ENCODE assay signal across 11 cellular contexts in genomic region chr2:189982777-189983394, GRCh38.
DNase-seq lines count a peak whose midpoint lies in the region; ATAC-seq and TF ChIP-seq lines count a peak whose summit lies in the region.
"Had no signal": no experiment of that assay in that cellular context is flagged by ENCODE, and none has a peak within 500 bp of the region (broad histone marks: within the 10 kb centered on the region; RNA-seq: fewer than 3 reads in every experiment).

No MANE protein-coding gene starts in this region.

- no peak for DNase-seq in activated CD4-positive, alpha-beta T cell treated with anti-CD3 and anti-CD28 coated beads for 36 hours
- no peak for DNase-seq in activated CD4-positive, alpha-beta T cell treated with anti-CD3 and anti-CD28 coated beads, Interleukin-2, amount 50 U/mL, for 4 hours
- DNase-seq in Kasumi-1 (lab: John Stamatoyannopoulos, UW): peak; percentile 71 to 80
- no peak for DNase-seq in chondrocyte (ENCODE audit: low spot score)
- DNase-seq in retinal pigment epithelial cell (ENCODE audit: low read depth): no peak
- DNase-seq in Right ventricle myocardium superior: no peak
- no peak for DNase-seq in activated naive CD4-positive, alpha-beta T cell treated with anti-CD3 and anti-CD28 coated beads, Interleukin-2, amount 10 ng/mL, durations not matched to agents 7 days and 5 days
- DNase-seq: activated CD8-positive, alpha-beta memory T cell treated with anti-CD3 and anti-CD28 coated beads, Interleukin-2, amount 10 ng/mL, durations not matched to agents 7 days and 5 days; effector CD8-positive, alpha-beta T cell; stimulated activated CD8-positive, alpha-beta memory T cell treated with anti-CD3 and anti-CD28 coated beads, Interleukin-4, amount 100 ng/mL, for 48 hours had no signal

- POLR2A ChIA-PET in activated CD4-positive, alpha-beta T cell treated with anti-CD3 and anti-CD28 coated beads for 36 hours (lab: Charles Lee): no interaction called here

- H3K4me3 ChIP-seq in retinal pigment epithelial cell (ENCODE audit: low read length): no peak overlapping the region

- H3K27me3 Mint-ChIP-seq in activated CD4-positive, alpha-beta T cell treated with anti-CD3 and anti-CD28 coated beads for 36 hours: peaks cover 4% of the 10 kb centered on the region
- H3K27me3 Mint-ChIP-seq in chondrocyte (ENCODE audit: low read depth): no peaks in the 10 kb centered on the region
- peaks cover 3% of the 10 kb centered on the region for H3K27me3 Mint-ChIP-seq in activated naive CD4-positive, alpha-beta T cell treated with anti-CD3 and anti-CD28 coated beads, Interleukin-2, amount 10 ng/mL, durations not matched to agents 7 days and 5 days
- H3K27me3 Mint-ChIP-seq: activated CD8-positive, alpha-beta memory T cell treated with anti-CD3 and anti-CD28 coated beads, Interleukin-2, amount 10 ng/mL, durations not matched to agents 7 days and 5 days had no signal

- H3K4me1 Mint-ChIP-seq in activated CD4-positive, alpha-beta T cell treated with anti-CD3 and anti-CD28 coated beads for 36 hours: no peaks in the 10 kb centered on the region
- no peaks in the 10 kb centered on the region for H3K4me1 Mint-ChIP-seq in chondrocyte (ENCODE audit: low read depth)
- no peaks in the 10 kb centered on the region for H3K4me1 Mint-ChIP-seq in activated naive CD4-positive, alpha-beta T cell treated with anti-CD3 and anti-CD28 coated beads, Interleukin-2, amount 10 ng/mL, durations not matched to agents 7 days and 5 days
- H3K4me1 Mint-ChIP-seq: activated CD8-positive, alpha-beta memory T cell treated with anti-CD3 and anti-CD28 coated beads, Interleukin-2, amount 10 ng/mL, durations not matched to agents 7 days and 5 days had no signal

- peaks cover 24% of the 10 kb centered on the region for H3K9me3 Mint-ChIP-seq in activated CD4-positive, alpha-beta T cell treated with anti-CD3 and anti-CD28 coated beads for 36 hours (ENCODE audit: low read depth)
- H3K9me3 Mint-ChIP-seq in chondrocyte (ENCODE audit: low read depth): peaks cover 62% of the 10 kb centered on the region
- H3K9me3 Mint-ChIP-seq in activated naive CD4-positive, alpha-beta T cell treated with anti-CD3 and anti-CD28 coated beads, Interleukin-2, amount 10 ng/mL, durations not matched to agents 7 days and 5 days: peaks cover 27% of the 10 kb centered on the region

- CTCF ChIA-PET in activated CD4-positive, alpha-beta T cell treated with anti-CD3 and anti-CD28 coated beads for 36 hours (lab: Charles Lee): interaction anchor here (1.0 to 1.6 kb wide), 2 partner anchors 10 to 140 kb away, joined by 3 to 4 read pairs; no protein-coding TSS in a partner anchor
- CTCF ChIA-PET in activated naive CD4-positive, alpha-beta T cell treated with anti-CD3 and anti-CD28 coated beads, Interleukin-2, amount 10 ng/mL, durations not matched to agents 7 days and 5 days (lab: Charles Lee): interaction anchor here (0.8 kb wide), 1 partner anchor 197 kb away, joined by 3 read pairs; no protein-coding TSS in a partner anchor

- intact Hi-C loops in activated CD4-positive, alpha-beta T cell treated with anti-CD3 and anti-CD28 coated beads for 36 hours (cut with DNase I, micrococcal nuclease): no loop called here
- intact Hi-C loops in Right ventricle myocardium superior (cut with DNase I): no loop called here

- H3K36me3 Mint-ChIP-seq in activated CD4-positive, alpha-beta T cell treated with anti-CD3 and anti-CD28 coated beads for 36 hours (ENCODE audit: low read depth): peaks cover 3% of the 10 kb centered on the region
- H3K36me3 Mint-ChIP-seq in chondrocyte (ENCODE audit: low read depth): peaks cover 14% of the 10 kb centered on the region
- H3K36me3 Mint-ChIP-seq in activated naive CD4-positive, alpha-beta T cell treated with anti-CD3 and anti-CD28 coated beads, Interleukin-2, amount 10 ng/mL, durations not matched to agents 7 days and 5 days: peaks cover 2% of the 10 kb centered on the region
- H3K36me3 Mint-ChIP-seq: activated CD8-positive, alpha-beta memory T cell treated with anti-CD3 and anti-CD28 coated beads, Interleukin-2, amount 10 ng/mL, durations not matched to agents 7 days and 5 days had no signal

- no peak overlapping the region for H3K27ac Mint-ChIP-seq in activated CD4-positive, alpha-beta T cell treated with anti-CD3 and anti-CD28 coated beads for 36 hours
- H3K27ac Mint-ChIP-seq in chondrocyte (ENCODE audit: unreplicated experiment): no peak overlapping the region
- no peak overlapping the region for H3K27ac Mint-ChIP-seq in activated naive CD4-positive, alpha-beta T cell treated with anti-CD3 and anti-CD28 coated beads, Interleukin-2, amount 10 ng/mL, durations not matched to agents 7 days and 5 days
- H3K27ac Mint-ChIP-seq: activated CD8-positive, alpha-beta memory T cell treated with anti-CD3 and anti-CD28 coated beads, Interleukin-2, amount 10 ng/mL, durations not matched to agents 7 days and 5 days had no signal

- ATAC-seq in activated CD4-positive, alpha-beta T cell treated with anti-CD3 and anti-CD28 coated beads for 36 hours: peak; percentile 19
- no peak for ATAC-seq in GM19023 (IDR thresholded peaks at IDR 0.05; ENCODE audit: unreplicated experiment)
- ATAC-seq in Right ventricle myocardium superior (ENCODE audit: poor library complexity): no peak
- ATAC-seq: activated CD8-positive, alpha-beta memory T cell treated with anti-CD3 and anti-CD28 coated beads, Interleukin-2, amount 10 ng/mL, durations not matched to agents 7 days and 5 days had no signal

- H3K4me3 Mint-ChIP-seq in activated CD4-positive, alpha-beta T cell treated with anti-CD3 and anti-CD28 coated beads for 36 hours: no peak overlapping the region
- no peak overlapping the region for H3K4me3 Mint-ChIP-seq in chondrocyte (ENCODE audit: unreplicated experiment)
- H3K4me3 Mint-ChIP-seq in activated naive CD4-positive, alpha-beta T cell treated with anti-CD3 and anti-CD28 coated beads, Interleukin-2, amount 10 ng/mL, durations not matched to agents 7 days and 5 days: no peak overlapping the region
- H3K4me3 Mint-ChIP-seq: activated CD8-positive, alpha-beta memory T cell treated with anti-CD3 and anti-CD28 coated beads, Interleukin-2, amount 10 ng/mL, durations not matched to agents 7 days and 5 days had no signal

- TF ChIP-seq CTCF in chondrocyte (IDR thresholded peaks at IDR 0.05) (peak; percentile 51), retinal pigment epithelial cell (conservative IDR thresholded peaks at IDR 0.05; ENCODE audit: low read depth, low read length) (peak; percentile 37)

Comparison
In these comparisons a context has a peak if more than half of its experiments do, and no peak if none do; other contexts are left out.
1. DNase-seq: peak in Kasumi-1 (2 of 2); none in activated CD4-positive, alpha-beta T cell treated with anti-CD3 and anti-CD28 coated beads for 36 hours (single experiment), activated CD4-positive, alpha-beta T cell treated with anti-CD3 and anti-CD28 coated beads, Interleukin-2, amount 50 U/mL, for 4 hours (0 of 2), chondrocyte (single experiment), retinal pigment epithelial cell (single experiment), Right ventricle myocardium superior (single experiment) and activated naive CD4-positive, alpha-beta T cell treated with anti-CD3 and anti-CD28 coated beads, Interleukin-2, amount 10 ng/mL, durations not matched to agents 7 days and 5 days (single experiment).